In the genomic region with DNA sequence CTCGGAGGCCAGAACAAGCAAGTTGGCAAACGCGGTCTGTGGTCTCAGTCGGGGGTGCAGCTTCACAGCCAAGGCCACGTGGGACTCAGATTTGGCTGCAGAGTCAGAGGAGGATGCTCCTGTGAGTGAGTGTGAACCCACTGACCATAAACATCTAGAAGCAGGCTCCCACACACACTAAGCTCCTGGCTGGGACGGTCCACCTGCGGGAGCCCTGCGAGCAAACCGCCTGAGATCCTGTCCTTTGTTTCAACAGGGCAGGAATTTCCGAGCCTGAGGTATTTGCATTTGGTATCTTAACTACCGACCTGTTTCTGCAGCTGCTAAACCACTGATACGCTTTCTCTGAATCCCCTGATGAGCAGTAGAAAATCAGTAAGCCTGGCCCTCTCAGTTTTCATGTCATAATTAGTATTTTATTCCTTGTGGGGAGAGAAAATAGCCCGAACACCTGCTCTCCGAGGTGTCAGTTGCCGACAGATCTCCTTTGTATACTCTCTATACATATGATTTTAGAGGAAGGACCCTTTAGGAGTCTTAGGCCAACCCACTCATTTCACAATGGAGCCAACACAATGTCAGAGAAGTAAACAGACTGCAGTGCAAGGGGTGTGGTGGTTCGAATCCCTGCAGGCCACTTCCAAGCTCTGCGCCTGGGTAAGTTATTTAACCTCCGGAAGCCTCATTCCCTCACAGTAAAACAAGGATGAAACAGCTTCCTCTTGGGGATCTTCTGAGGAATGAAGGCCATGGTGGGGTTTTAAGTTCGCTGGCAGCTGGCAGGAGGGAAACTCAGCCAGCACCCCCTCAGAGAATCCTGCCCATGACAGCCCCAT, we compare ENCODE assay signal across 8 cellular contexts. TPM values are rescaled to one million over a fixed set of nuclear protein-coding genes. Genes with fewer than 3 reads are reported as not detected.
DNase-seq lines count a peak whose midpoint lies in the region; ATAC-seq lines count a peak whose summit lies in the region.

No MANE protein-coding gene starts in this region.

- ATAC-seq in HG02571 (IDR thresholded peaks at IDR 0.05; ENCODE audit: unreplicated experiment): peak; percentile 68
- no peak for ATAC-seq in activated CD8-positive, alpha-beta memory T cell treated with anti-CD3 and anti-CD28 coated beads, Interleukin-2, amount 10 ng/mL, durations not matched to agents 7 days and 5 days

- CTCF ChIA-PET in activated CD8-positive, alpha-beta memory T cell treated with anti-CD3 and anti-CD28 coated beads, Interleukin-2, amount 10 ng/mL, durations not matched to agents 7 days and 5 days (lab: Charles Lee): interaction anchor here (0.6 kb wide), 1 partner anchor 134 kb away, joined by 3 read pairs; no protein-coding TSS in a partner anchor

- no peaks in the 10 kb centered on the region for H3K9me3 Mint-ChIP-seq in activated CD8-positive, alpha-beta memory T cell treated with anti-CD3 and anti-CD28 coated beads, Interleukin-2, amount 10 ng/mL, durations not matched to agents 7 days and 5 days (ENCODE audit: low read depth)

- H3K27ac Mint-ChIP-seq in activated CD8-positive, alpha-beta memory T cell treated with anti-CD3 and anti-CD28 coated beads, Interleukin-2, amount 10 ng/mL, durations not matched to agents 7 days and 5 days: no peak overlapping the region

- H3K4me3 Mint-ChIP-seq in activated CD8-positive, alpha-beta memory T cell treated with anti-CD3 and anti-CD28 coated beads, Interleukin-2, amount 10 ng/mL, durations not matched to agents 7 days and 5 days: no peak overlapping the region

- H3K27me3 Mint-ChIP-seq in activated CD8-positive, alpha-beta memory T cell treated with anti-CD3 and anti-CD28 coated beads, Interleukin-2, amount 10 ng/mL, durations not matched to agents 7 days and 5 days: peaks cover 6% of the 10 kb centered on the region

- in situ Hi-C loops in G401 (cut with HindIII; ENCODE audit: low sequenced_read_pairs): no loop called here

- DNase-seq in G401 (ENCODE audit: low spot score) (peak; percentile 73), NCI-H2227 (lab: John Stamatoyannopoulos, UW; ENCODE audit: unreplicated experiment) (peak; percentile 45), iPS-NIHi11 (ENCODE audit: low spot score) (peak; percentile 55), NOMO-1 (lab: John Stamatoyannopoulos, UW; ENCODE audit: unreplicated experiment in 2 of 2) (no peak), superior temporal gyrus (ENCODE audit: extremely low spot score) (no peak)
- DNase-seq in activated CD4-positive, alpha-beta T cell treated with anti-CD3 and anti-CD28 coated beads, Interleukin-2, amount 50 U/mL, for 1 hour: no peak
- DNase-seq in activated CD8-positive, alpha-beta memory T cell treated with anti-CD3 and anti-CD28 coated beads, Interleukin-2, amount 10 ng/mL, durations not matched to agents 7 days and 5 days: no peak

- H3K36me3 Mint-ChIP-seq in activated CD8-positive, alpha-beta memory T cell treated with anti-CD3 and anti-CD28 coated beads, Interleukin-2, amount 10 ng/mL, durations not matched to agents 7 days and 5 days: no peaks in the 10 kb centered on the region

- H3K4me1 Mint-ChIP-seq in activated CD8-positive, alpha-beta memory T cell treated with anti-CD3 and anti-CD28 coated beads, Interleukin-2, amount 10 ng/mL, durations not matched to agents 7 days and 5 days: no peaks in the 10 kb centered on the region

RNA-seq across cellular contexts. Expression of a gene that starts 41.0 kb away (rescaled TPM):
- 49.5 and 82.4 TPM in 2 replicates for total RNA-seq in G401 (2014; rRNA removed; shearing (Covaris generic))
- 10 to 100 TPM; 21.0 to 24.1 TPM for total RNA-seq in activated CD8-positive, alpha-beta memory T cell treated with anti-CD3 and anti-CD28 coated beads, Interleukin-2, amount 10 ng/mL, durations not matched to agents 7 days and 5 days

Comparison
In these comparisons a context has a peak if more than half of its experiments do, and no peak if none do; other contexts are left out.
1. DNase-seq: peak in G401 (single experiment), NCI-H2227 (single experiment) and iPS-NIHi11 (single experiment); none in activated CD4-positive, alpha-beta T cell treated with anti-CD3 and anti-CD28 coated beads, Interleukin-2, amount 50 U/mL, for 1 hour (single experiment), NOMO-1 (0 of 2), activated CD8-positive, alpha-beta memory T cell treated with anti-CD3 and anti-CD28 coated beads, Interleukin-2, amount 10 ng/mL, durations not matched to agents 7 days and 5 days (single experiment) and superior temporal gyrus (single experiment).